Comparison of ENCODE assay signal across 1 cellular context in the genomic region with DNA sequence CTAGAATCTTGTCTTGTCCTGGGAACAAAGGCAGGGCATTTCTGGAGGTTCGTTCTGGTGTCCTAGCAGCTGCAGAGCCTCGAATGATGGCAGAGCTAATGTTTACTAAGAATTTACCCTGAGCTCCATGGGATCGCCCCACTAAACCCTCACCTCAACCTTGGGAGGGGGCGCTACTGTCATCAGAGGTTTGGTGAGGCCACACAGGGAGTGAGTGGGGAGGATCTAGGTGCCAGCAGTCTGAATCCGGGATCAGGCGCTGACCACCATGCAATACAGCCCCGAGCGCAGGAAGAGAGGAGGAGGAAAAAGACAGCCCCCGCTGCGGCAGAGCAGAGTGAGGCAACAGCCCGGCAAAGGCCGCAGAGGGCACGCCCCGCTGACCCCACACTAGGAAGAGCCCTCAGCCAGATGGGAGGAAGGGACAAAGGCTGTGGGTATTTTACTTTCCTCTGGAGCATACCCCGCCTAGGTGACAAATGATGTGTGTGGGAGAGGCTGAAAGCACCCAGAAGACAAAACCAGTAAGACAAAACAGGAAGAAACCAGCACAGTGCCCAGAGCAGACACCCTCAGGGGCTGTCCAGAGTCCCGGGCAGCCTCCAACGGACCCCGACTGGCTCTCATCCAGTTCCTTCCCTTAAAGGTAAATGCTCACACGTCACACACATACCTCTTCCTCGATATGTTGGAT.
TF ChIP-seq lines count a peak whose summit lies in the region.

No MANE protein-coding gene starts in this region.

TF ChIP-seq in K562, 482 proteins besides CTCF, POLR2A, EP300 and RAD21 (continued from another document and continues in another):
- TF ChIP-seq, protein P1, sequence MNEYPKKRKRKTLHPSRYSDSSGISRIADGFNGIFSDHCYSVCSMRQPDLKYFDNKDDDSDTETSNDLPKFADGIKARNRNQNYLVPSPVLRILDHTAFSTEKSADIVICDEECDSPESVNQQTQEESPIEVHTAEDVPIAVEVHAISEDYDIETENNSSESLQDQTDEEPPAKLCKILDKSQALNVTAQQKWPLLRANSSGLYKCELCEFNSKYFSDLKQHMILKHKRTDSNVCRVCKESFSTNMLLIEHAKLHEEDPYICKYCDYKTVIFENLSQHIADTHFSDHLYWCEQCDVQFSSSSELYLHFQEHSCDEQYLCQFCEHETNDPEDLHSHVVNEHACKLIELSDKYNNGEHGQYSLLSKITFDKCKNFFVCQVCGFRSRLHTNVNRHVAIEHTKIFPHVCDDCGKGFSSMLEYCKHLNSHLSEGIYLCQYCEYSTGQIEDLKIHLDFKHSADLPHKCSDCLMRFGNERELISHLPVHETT (CRISPR knock-in tag; conservative IDR thresholded peaks at IDR 0.05 in 1 of 2, IDR thresholded peaks at IDR 0.05 in 1 of 2): no peak
- peak in 1 of 2 experiments; percentile 47; a peak in 1 of 4 replicates for TF ChIP-seq ETV6 (IDR thresholded peaks at IDR 0.05; ENCODE audit: borderline replicate concordance in 1 of 2, low read depth in 2 of 2, low read length in 1 of 2)
- TF ChIP-seq ETV6 (CRISPR knock-in tag; IDR thresholded peaks at IDR 0.05; ENCODE audit: borderline replicate concordance): no peak
- TF ChIP-seq, protein P2, sequence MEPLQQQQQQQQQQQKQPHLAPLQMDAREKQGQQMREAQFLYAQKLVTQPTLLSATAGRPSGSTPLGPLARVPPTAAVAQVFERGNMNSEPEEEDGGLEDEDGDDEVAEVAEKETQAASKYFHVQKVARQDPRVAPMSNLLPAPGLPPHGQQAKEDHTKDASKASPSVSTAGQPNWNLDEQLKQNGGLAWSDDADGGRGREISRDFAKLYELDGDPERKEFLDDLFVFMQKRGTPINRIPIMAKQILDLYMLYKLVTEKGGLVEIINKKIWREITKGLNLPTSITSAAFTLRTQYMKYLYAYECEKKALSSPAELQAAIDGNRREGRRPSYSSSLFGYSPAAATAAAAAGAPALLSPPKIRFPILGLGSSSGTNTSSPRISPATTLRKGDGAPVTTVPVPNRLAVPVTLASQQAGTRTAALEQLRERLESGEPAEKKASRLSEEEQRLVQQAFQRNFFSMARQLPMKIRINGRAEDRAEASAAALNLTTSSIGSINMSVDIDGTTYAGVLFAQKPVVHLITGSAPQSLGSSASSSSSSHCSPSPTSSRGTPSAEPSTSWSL (CRISPR knock-in tag; IDR thresholded peaks at IDR 0.05; ENCODE audit: borderline replicate concordance): no peak
- no peak for TF ChIP-seq POLR2G (IDR thresholded peaks at IDR 0.05; ENCODE audit: low read depth, low read length)
- TF ChIP-seq ATF7 (IDR thresholded peaks at IDR 0.05): 0 out of 2 replicates have a peak, but pooled peaks have one; percentile 36
- TF ChIP-seq, protein P3, sequence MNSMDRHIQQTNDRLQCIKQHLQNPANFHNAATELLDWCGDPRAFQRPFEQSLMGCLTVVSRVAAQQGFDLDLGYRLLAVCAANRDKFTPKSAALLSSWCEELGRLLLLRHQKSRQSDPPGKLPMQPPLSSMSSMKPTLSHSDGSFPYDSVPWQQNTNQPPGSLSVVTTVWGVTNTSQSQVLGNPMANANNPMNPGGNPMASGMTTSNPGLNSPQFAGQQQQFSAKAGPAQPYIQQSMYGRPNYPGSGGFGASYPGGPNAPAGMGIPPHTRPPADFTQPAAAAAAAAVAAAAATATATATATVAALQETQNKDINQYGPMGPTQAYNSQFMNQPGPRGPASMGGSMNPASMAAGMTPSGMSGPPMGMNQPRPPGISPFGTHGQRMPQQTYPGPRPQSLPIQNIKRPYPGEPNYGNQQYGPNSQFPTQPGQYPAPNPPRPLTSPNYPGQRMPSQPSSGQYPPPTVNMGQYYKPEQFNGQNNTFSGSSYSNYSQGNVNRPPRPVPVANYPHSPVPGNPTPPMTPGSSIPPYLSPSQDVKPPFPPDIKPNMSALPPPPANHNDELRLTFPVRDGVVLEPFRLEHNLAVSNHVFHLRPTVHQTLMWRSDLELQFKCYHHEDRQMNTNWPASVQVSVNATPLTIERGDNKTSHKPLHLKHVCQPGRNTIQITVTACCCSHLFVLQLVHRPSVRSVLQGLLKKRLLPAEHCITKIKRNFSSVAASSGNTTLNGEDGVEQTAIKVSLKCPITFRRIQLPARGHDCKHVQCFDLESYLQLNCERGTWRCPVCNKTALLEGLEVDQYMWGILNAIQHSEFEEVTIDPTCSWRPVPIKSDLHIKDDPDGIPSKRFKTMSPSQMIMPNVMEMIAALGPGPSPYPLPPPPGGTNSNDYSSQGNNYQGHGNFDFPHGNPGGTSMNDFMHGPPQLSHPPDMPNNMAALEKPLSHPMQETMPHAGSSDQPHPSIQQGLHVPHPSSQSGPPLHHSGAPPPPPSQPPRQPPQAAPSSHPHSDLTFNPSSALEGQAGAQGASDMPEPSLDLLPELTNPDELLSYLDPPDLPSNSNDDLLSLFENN (IDR thresholded peaks at IDR 0.05; ENCODE audit: low read depth in 2 of 2, low read length in 2 of 2): no peak
- TF ChIP-seq RBFOX2 (IDR thresholded peaks at IDR 0.05; ENCODE audit: low read depth, low read length): 0 out of 2 replicates have a peak, but pooled peaks have one; percentile 35
- no peak for TF ChIP-seq FOXM1 (IDR thresholded peaks at IDR 0.05; ENCODE audit: low read depth)
- no peak for TF ChIP-seq FOXM1 (CRISPR knock-in tag; IDR thresholded peaks at IDR 0.05; ENCODE audit: low read depth)
- TF ChIP-seq KDM5B (IDR thresholded peaks at IDR 0.05; ENCODE audit: insufficient replicate concordance, low read depth, low read length): no peak
- TF ChIP-seq, protein P4, sequence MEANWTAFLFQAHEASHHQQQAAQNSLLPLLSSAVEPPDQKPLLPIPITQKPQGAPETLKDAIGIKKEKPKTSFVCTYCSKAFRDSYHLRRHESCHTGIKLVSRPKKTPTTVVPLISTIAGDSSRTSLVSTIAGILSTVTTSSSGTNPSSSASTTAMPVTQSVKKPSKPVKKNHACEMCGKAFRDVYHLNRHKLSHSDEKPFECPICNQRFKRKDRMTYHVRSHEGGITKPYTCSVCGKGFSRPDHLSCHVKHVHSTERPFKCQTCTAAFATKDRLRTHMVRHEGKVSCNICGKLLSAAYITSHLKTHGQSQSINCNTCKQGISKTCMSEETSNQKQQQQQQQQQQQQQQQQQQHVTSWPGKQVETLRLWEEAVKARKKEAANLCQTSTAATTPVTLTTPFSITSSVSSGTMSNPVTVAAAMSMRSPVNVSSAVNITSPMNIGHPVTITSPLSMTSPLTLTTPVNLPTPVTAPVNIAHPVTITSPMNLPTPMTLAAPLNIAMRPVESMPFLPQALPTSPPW (CRISPR knock-in tag; IDR thresholded peaks at IDR 0.05): peak; percentile 63
- no peak for TF ChIP-seq ZC3H8 (IDR thresholded peaks at IDR 0.05)
- TF ChIP-seq ARID1B (IDR thresholded peaks at IDR 0.05): peak; percentile 39
- TF ChIP-seq NRF1 (conservative IDR thresholded peaks at IDR 0.05 in 1 of 2, IDR thresholded peaks at IDR 0.05 in 1 of 2): 0 out of 4 replicates have a peak, but pooled peaks of 1 of the 2 experiments have one; percentile 22
- TF ChIP-seq, protein P5, sequence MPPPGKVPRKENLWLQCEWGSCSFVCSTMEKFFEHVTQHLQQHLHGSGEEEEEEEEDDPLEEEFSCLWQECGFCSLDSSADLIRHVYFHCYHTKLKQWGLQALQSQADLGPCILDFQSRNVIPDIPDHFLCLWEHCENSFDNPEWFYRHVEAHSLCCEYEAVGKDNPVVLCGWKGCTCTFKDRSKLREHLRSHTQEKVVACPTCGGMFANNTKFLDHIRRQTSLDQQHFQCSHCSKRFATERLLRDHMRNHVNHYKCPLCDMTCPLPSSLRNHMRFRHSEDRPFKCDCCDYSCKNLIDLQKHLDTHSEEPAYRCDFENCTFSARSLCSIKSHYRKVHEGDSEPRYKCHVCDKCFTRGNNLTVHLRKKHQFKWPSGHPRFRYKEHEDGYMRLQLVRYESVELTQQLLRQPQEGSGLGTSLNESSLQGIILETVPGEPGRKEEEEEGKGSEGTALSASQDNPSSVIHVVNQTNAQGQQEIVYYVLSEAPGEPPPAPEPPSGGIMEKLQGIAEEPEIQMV (tag; conservative IDR thresholded peaks at IDR 0.05; ENCODE audit: low read depth): no peak
- TF ChIP-seq, protein P6, sequence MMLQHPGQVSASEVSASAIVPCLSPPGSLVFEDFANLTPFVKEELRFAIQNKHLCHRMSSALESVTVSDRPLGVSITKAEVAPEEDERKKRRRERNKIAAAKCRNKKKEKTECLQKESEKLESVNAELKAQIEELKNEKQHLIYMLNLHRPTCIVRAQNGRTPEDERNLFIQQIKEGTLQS (IDR thresholded peaks at IDR 0.05): peak; percentile 63
- TF ChIP-seq, protein P6 (CRISPR knock-in tag; conservative IDR thresholded peaks at IDR 0.05): no peak
- TF ChIP-seq CBX5 (IDR thresholded peaks at IDR 0.05; ENCODE audit: borderline replicate concordance, low read depth): no peak
- no peak for TF ChIP-seq MCM5 (IDR thresholded peaks at IDR 0.05; ENCODE audit: low read depth)
- peak; percentile 35; the same call in 1 of the 2 replicates for TF ChIP-seq CBFA2T3 (IDR thresholded peaks at IDR 0.05)
- TF ChIP-seq, protein P7, sequence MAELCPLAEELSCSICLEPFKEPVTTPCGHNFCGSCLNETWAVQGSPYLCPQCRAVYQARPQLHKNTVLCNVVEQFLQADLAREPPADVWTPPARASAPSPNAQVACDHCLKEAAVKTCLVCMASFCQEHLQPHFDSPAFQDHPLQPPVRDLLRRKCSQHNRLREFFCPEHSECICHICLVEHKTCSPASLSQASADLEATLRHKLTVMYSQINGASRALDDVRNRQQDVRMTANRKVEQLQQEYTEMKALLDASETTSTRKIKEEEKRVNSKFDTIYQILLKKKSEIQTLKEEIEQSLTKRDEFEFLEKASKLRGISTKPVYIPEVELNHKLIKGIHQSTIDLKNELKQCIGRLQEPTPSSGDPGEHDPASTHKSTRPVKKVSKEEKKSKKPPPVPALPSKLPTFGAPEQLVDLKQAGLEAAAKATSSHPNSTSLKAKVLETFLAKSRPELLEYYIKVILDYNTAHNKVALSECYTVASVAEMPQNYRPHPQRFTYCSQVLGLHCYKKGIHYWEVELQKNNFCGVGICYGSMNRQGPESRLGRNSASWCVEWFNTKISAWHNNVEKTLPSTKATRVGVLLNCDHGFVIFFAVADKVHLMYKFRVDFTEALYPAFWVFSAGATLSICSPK (IDR thresholded peaks at IDR 0.05; ENCODE audit: borderline replicate concordance): no peak
- peak; percentile 4 for TF ChIP-seq ZFP36 (IDR thresholded peaks at IDR 0.05; ENCODE audit: low read depth, low read length, partially characterized antibody)
- peak; percentile 80 for TF ChIP-seq CEBPB (tag; IDR thresholded peaks at IDR 0.05)
- no peak for TF ChIP-seq TAF7 (tag; IDR thresholded peaks at IDR 0.05)
- TF ChIP-seq, protein P8, sequence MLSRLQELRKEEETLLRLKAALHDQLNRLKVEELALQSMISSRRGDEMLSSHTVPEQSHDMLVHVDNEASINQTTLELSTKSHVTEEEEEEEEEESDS (CRISPR knock-in tag; IDR thresholded peaks at IDR 0.05): no peak
- TF ChIP-seq, protein P9, sequence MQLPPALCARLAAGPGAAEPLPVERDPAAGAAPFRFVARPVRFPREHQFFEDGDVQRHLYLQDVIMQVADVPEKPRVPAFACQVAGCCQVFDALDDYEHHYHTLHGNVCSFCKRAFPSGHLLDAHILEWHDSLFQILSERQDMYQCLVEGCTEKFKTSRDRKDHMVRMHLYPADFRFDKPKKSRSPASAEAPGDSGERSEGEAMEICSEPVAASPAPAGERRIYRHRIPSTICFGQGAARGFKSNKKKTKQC (CRISPR knock-in tag; IDR thresholded peaks at IDR 0.05): no peak
- peak; percentile 92 for TF ChIP-seq CEBPG (CRISPR knock-in tag; IDR thresholded peaks at IDR 0.05)
- peak; percentile 45 to 77; a peak in 3 of 4 replicates for TF ChIP-seq CEBPG (tag; conservative IDR thresholded peaks at IDR 0.05 in 1 of 2, IDR thresholded peaks at IDR 0.05 in 1 of 2)
- TF ChIP-seq SOX6 (IDR thresholded peaks at IDR 0.05): peak; percentile 67
- no peak for TF ChIP-seq CHCHD3 (CRISPR knock-in tag; IDR thresholded peaks at IDR 0.05)
- no peak for TF ChIP-seq DIDO1 (tag; IDR thresholded peaks at IDR 0.05; ENCODE audit: low read depth)
- peak; percentile 39 for TF ChIP-seq CXXC5 (CRISPR knock-in tag; IDR thresholded peaks at IDR 0.05)
- peak; percentile 79 for TF ChIP-seq MEIS2 (IDR thresholded peaks at IDR 0.05; ENCODE audit: partially characterized antibody)
- no peak for TF ChIP-seq HNRNPLL (IDR thresholded peaks at IDR 0.05; ENCODE audit: low read depth, low read length, poor library complexity, severe bottlenecking)
- TF ChIP-seq, protein P10, sequence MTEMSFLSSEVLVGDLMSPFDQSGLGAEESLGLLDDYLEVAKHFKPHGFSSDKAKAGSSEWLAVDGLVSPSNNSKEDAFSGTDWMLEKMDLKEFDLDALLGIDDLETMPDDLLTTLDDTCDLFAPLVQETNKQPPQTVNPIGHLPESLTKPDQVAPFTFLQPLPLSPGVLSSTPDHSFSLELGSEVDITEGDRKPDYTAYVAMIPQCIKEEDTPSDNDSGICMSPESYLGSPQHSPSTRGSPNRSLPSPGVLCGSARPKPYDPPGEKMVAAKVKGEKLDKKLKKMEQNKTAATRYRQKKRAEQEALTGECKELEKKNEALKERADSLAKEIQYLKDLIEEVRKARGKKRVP (CRISPR knock-in tag; IDR thresholded peaks at IDR 0.05): peak; percentile 68
- TF ChIP-seq ZNF589 (CRISPR knock-in tag; IDR thresholded peaks at IDR 0.05; ENCODE audit: low read depth): peak; percentile 63; the same call in 1 of the 2 replicates
- TF ChIP-seq, protein P11, sequence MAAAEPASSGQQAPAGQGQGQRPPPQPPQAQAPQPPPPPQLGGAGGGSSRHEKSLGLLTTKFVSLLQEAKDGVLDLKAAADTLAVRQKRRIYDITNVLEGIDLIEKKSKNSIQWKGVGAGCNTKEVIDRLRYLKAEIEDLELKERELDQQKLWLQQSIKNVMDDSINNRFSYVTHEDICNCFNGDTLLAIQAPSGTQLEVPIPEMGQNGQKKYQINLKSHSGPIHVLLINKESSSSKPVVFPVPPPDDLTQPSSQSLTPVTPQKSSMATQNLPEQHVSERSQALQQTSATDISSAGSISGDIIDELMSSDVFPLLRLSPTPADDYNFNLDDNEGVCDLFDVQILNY (CRISPR knock-in tag; IDR thresholded peaks at IDR 0.05): no peak
